1 cellular context compared by ENCODE assay signal in genomic region chr10:103054621-103055020, GRCh38.
TF ChIP-seq lines count a peak whose summit lies in the region.

No MANE protein-coding gene starts in this region.

TF ChIP-seq in WTC11, 78 proteins besides CTCF, POLR2A, EP300 and RAD21 (continued from another document):
- TF ChIP-seq MAX (CRISPR knock-in tag; IDR thresholded peaks at IDR 0.05): no peak
- no peak for TF ChIP-seq ZMAT4 (CRISPR knock-in tag; IDR thresholded peaks at IDR 0.05)
TF ChIP-seq in WTC11: peak in this region for 0.
